ENCODE assay signal across 1 cellular context in genomic region chr3:45552031-45552772, GRCh38.
TF ChIP-seq lines count a peak whose summit lies in the region.

No MANE protein-coding gene starts in this region.

TF ChIP-seq in SK-N-SH treated with all-trans-retinoic acid at 6 μM for 48 hours, 23 proteins besides CTCF, POLR2A, EP300 and RAD21 (continued from another document):
- TF ChIP-seq TSHZ2 (CRISPR knock-in tag; IDR thresholded peaks at IDR 0.05): no peak
- no peak for TF ChIP-seq ZFP30 (CRISPR knock-in tag; IDR thresholded peaks at IDR 0.05)
- no peak for TF ChIP-seq ZNF565 (CRISPR knock-in tag; conservative IDR thresholded peaks at IDR 0.05; ENCODE audit: low read depth)
- TF ChIP-seq ISL1 (CRISPR knock-in tag; IDR thresholded peaks at IDR 0.05): no peak
- no peak for TF ChIP-seq OSR1 (CRISPR knock-in tag; IDR thresholded peaks at IDR 0.05)
- no peak for TF ChIP-seq RARB (CRISPR knock-in tag; IDR thresholded peaks at IDR 0.05)
- TF ChIP-seq BACH2 (CRISPR knock-in tag; IDR thresholded peaks at IDR 0.05; ENCODE audit: borderline replicate concordance): no peak
- TF ChIP-seq ARNTL (CRISPR knock-in tag; IDR thresholded peaks at IDR 0.05; ENCODE audit: borderline replicate concordance, low read depth): no peak
- TF ChIP-seq ESRRG (CRISPR knock-in tag; IDR thresholded peaks at IDR 0.05): no peak
- no peak for TF ChIP-seq TOX (CRISPR knock-in tag; IDR thresholded peaks at IDR 0.05; ENCODE audit: borderline replicate concordance)
- TF ChIP-seq ZC3H10 (CRISPR knock-in tag; IDR thresholded peaks at IDR 0.05): no peak
